10 cellular contexts compared by ENCODE assay signal in the genomic region with DNA sequence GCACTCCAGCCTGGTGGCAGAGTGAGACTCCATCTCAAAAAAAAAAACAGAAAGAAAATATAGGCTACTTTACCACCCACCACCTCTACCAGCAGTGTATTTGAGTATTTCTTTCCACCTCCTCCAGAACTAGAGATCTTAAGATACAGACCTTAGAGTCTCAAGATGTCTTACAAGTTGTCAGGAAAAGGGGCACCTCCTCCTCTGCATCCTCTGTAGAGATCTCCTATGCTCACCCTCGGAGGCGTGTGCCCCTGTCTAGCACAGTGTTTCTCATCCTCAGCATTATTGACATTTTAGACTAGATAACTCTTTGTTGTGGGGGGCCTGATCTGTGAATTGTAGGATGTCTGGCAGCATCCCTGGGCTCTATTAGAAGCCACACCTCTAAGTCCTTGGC.
"Had no signal": no experiment of that assay in that cellular context is flagged by ENCODE, and none has a peak within 500 bp of the region (broad histone marks: within the 10 kb centered on the region; RNA-seq: fewer than 3 reads in every experiment).

No MANE protein-coding gene starts in this region.

- H3K27me3 Mint-ChIP-seq: activated B cell treated with CpG ODN at 0.5 μM for 24 hours; central memory CD8-positive, alpha-beta T cell had no signal

- H3K4me3 ChIP-seq: body of pancreas, transverse colon had no signal

- H3K4me3 Mint-ChIP-seq: activated B cell treated with CpG ODN at 0.5 μM for 24 hours; central memory CD8-positive, alpha-beta T cell; T-helper 1 cell treated with Interleukin-12 subunit alpha and Interleukin-12 subunit beta and Interleukin-4 antibody, amounts not matched to agents 30 μg/mL and 1 μg/mL, for 36 hours had no signal

- H3K9me3 ChIP-seq: body of pancreas, transverse colon had no signal

- H3K27ac Mint-ChIP-seq: activated B cell treated with CpG ODN at 0.5 μM for 24 hours; T-helper 1 cell treated with Interleukin-12 subunit alpha and Interleukin-12 subunit beta and Interleukin-4 antibody, amounts not matched to agents 30 μg/mL and 1 μg/mL, for 36 hours had no signal

- H3K4me1 ChIP-seq: body of pancreas had no signal

- ATAC-seq: body of pancreas had no signal

- H3K27ac ChIP-seq: body of pancreas, transverse colon had no signal

- H3K9me3 Mint-ChIP-seq: activated B cell treated with CpG ODN at 0.5 μM for 24 hours; central memory CD8-positive, alpha-beta T cell; T-helper 1 cell treated with Interleukin-12 subunit alpha and Interleukin-12 subunit beta and Interleukin-4 antibody, amounts not matched to agents 30 μg/mL and 1 μg/mL, for 36 hours had no signal

- H3K27me3 ChIP-seq: body of pancreas, transverse colon had no signal

- DNase-seq: activated B cell treated with CpG ODN at 0.5 μM for 24 hours, activated gamma-delta T cell treated with Interleukin-2 at 50 U/mL for 16 hours, body of pancreas, cortex of kidney, hippocampal formation, SHP77, substantia nigra, transverse colon had no signal
